14 cellular contexts compared by ENCODE assay signal in the genomic region with DNA sequence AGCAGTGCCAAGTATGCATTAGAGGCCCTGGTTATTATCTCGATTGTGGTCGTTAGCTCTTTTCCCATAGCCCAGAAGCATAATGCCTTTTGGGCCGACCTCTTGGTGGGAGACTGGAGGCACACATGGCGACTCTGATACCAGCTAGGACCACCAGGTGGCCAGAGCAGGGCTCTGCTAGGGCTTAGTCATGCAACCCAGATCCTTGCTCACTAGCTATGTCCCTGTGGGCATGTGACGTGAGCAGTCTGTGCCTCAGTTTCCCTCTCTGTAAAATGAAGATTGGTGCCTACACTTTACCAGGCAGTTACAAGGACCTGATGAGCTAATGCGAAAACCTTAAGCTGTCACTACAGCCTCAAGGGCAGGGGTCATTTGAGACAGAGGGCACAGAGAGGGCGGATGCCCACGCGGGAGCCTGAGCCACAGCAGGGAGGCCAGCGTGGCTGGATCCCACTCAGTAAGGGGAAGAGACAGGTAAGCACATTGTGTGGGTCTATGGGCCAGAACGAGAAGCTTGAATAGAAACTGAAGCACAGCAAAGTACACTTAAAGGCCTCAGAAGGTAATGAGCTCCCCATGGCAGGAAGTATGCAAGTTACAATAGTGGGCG. TPM values are rescaled to one million over a fixed set of nuclear protein-coding genes. Genes with fewer than 3 reads are reported as not detected.
DNase-seq lines count a peak whose midpoint lies in the region; ATAC-seq and TF ChIP-seq lines count a peak whose summit lies in the region.
"Had no signal": no experiment of that assay in that cellular context is flagged by ENCODE, and none has a peak within 500 bp of the region (broad histone marks: within the 10 kb centered on the region; RNA-seq: fewer than 3 reads in every experiment).

No MANE protein-coding gene starts in this region.

- no peak overlapping the region for H3K27ac Mint-ChIP-seq in activated CD8-positive, alpha-beta T cell treated with anti-CD3 and anti-CD28 coated beads for 36 hours
- no peak overlapping the region for H3K27ac Mint-ChIP-seq in activated CD8-positive, alpha-beta T cell treated with anti-CD3 and anti-CD28 coated beads, Interleukin-2, amount 10 ng/mL, durations not matched to agents 7 days and 5 days

- H3K36me3 ChIP-seq in gastroesophageal sphincter (peaks cover 0 to 100% of the 10 kb centered on the region in 2 donors), thoracic aorta (peaks cover 67% of the 10 kb centered on the region)
- H3K36me3 ChIP-seq: transverse colon had no signal

- no peak for TF ChIP-seq POLR2A in gastroesophageal sphincter (IDR thresholded peaks at IDR 0.05)

- POLR2A ChIA-PET in activated CD8-positive, alpha-beta T cell treated with anti-CD3 and anti-CD28 coated beads for 36 hours (lab: Charles Lee) = no interaction called here
- POLR2A ChIA-PET in activated CD8-positive, alpha-beta T cell treated with anti-CD3 and anti-CD28 coated beads, Interleukin-2, amount 10 ng/mL, durations not matched to agents 7 days and 5 days (lab: Charles Lee) = no interaction called here
- POLR2A ChIA-PET in GM10248 (lab: Yijun Ruan, JAX) = no interaction called here

- DNase-seq in activated CD8-positive, alpha-beta T cell treated with anti-CD3 and anti-CD28 coated beads for 36 hours = no peak
- no peak for DNase-seq in activated CD8-positive, alpha-beta T cell treated with anti-CD3 and anti-CD28 coated beads, Interleukin-2, amount 10 ng/mL, durations not matched to agents 7 days and 5 days
- DNase-seq in SK-MEL-5 (ENCODE audit: low read depth, low spot score) = peak; percentile 41
- no peak for DNase-seq in thoracic aorta (ENCODE audit: low spot score)
- no peak for DNase-seq in GM10248 (ENCODE audit: extremely low spot score)
- DNase-seq in KBM-7 = no peak
- DNase-seq in hippocampal formation (lab: John Stamatoyannopoulos, UW) = no peak
- DNase-seq: NCI-H1694 treated with DMSO at 0.1 percent for 48 hours; stimulated activated CD4-positive, alpha-beta T cell treated with anti-CD3 and anti-CD28 coated beads, Interleukin-2, amount 100 ng/mL, for 48 hours had no signal

- ATAC-seq in activated CD8-positive, alpha-beta T cell treated with anti-CD3 and anti-CD28 coated beads for 36 hours = no peak
- ATAC-seq in activated CD8-positive, alpha-beta T cell treated with anti-CD3 and anti-CD28 coated beads, Interleukin-2, amount 10 ng/mL, durations not matched to agents 7 days and 5 days = no peak
- ATAC-seq in gastroesophageal sphincter = no peak
- no peak for ATAC-seq in thoracic aorta (ENCODE audit: insufficient number of reproducible peaks, low FRiP score, low read depth)

- H3K27ac ChIP-seq in gastroesophageal sphincter (peak overlapping the region in 3 of 4 donors; percentile 57 to 99 (median 67)), thoracic aorta (no peak overlapping the region)

- H3K27me3 ChIP-seq in gastroesophageal sphincter (no peaks in the 10 kb centered on the region), thoracic aorta (replicated peaks; ENCODE audit: insufficient read depth) (no peaks in the 10 kb centered on the region)
- H3K27me3 ChIP-seq: transverse colon had no signal

- no peaks in the 10 kb centered on the region for H3K27me3 Mint-ChIP-seq in activated CD8-positive, alpha-beta T cell treated with anti-CD3 and anti-CD28 coated beads for 36 hours
- no peaks in the 10 kb centered on the region for H3K27me3 Mint-ChIP-seq in activated CD8-positive, alpha-beta T cell treated with anti-CD3 and anti-CD28 coated beads, Interleukin-2, amount 10 ng/mL, durations not matched to agents 7 days and 5 days (ENCODE audit: low read depth)
- H3K27me3 Mint-ChIP-seq: brain had no signal

- TF ChIP-seq CTCF in activated CD8-positive, alpha-beta T cell treated with anti-CD3 and anti-CD28 coated beads for 36 hours (IDR thresholded peaks at IDR 0.05) = peak; percentile 12
- peak in 1 of 4 experiments; percentile 19 for TF ChIP-seq CTCF in gastroesophageal sphincter (IDR thresholded peaks at IDR 0.05)
- peak; percentile 13 for TF ChIP-seq CTCF in thoracic aorta (IDR thresholded peaks at IDR 0.05)
- no peak for TF ChIP-seq CTCF in GM10248 (IDR thresholded peaks at IDR 0.05; ENCODE audit: control extremely low read depth, extremely low read depth, low read depth, missing control alignments)

- no peaks in the 10 kb centered on the region for H3K9me3 Mint-ChIP-seq in activated CD8-positive, alpha-beta T cell treated with anti-CD3 and anti-CD28 coated beads for 36 hours
- no peaks in the 10 kb centered on the region for H3K9me3 Mint-ChIP-seq in activated CD8-positive, alpha-beta T cell treated with anti-CD3 and anti-CD28 coated beads, Interleukin-2, amount 10 ng/mL, durations not matched to agents 7 days and 5 days (ENCODE audit: insufficient read depth)
- H3K9me3 Mint-ChIP-seq: brain had no signal

- no peak for TF ChIP-seq EP300 in gastroesophageal sphincter (IDR thresholded peaks at IDR 0.05)

- H3K4me1 ChIP-seq in gastroesophageal sphincter = peaks cover 0 to 100% (median 0%) of the 10 kb centered on the region in 3 donors
- peaks cover 13 to 83% of the 10 kb centered on the region in 2 donors for H3K4me1 ChIP-seq in thoracic aorta (ENCODE audit: control insufficient read depth in 1 of 2, low read depth in 2 of 2)
- H3K4me1 ChIP-seq: transverse colon had no signal

- CTCF ChIA-PET in activated CD8-positive, alpha-beta T cell treated with anti-CD3 and anti-CD28 coated beads for 36 hours (lab: Charles Lee) = no interaction called here
- CTCF ChIA-PET in activated CD8-positive, alpha-beta T cell treated with anti-CD3 and anti-CD28 coated beads, Interleukin-2, amount 10 ng/mL, durations not matched to agents 7 days and 5 days (lab: Charles Lee) = interaction anchor here (1.1 kb wide), 1 partner anchor 39 kb away, joined by 3 read pairs; no protein-coding TSS in a partner anchor
- CTCF ChIA-PET in GM10248 (lab: Yijun Ruan, JAX) = interaction anchor here (1.2 kb wide), 1 partner anchor 11 kb away, joined by 3 read pairs; no protein-coding TSS in a partner anchor

- H3K4me1 Mint-ChIP-seq in activated CD8-positive, alpha-beta T cell treated with anti-CD3 and anti-CD28 coated beads for 36 hours (ENCODE audit: low read depth) = no peaks in the 10 kb centered on the region
- H3K4me1 Mint-ChIP-seq in activated CD8-positive, alpha-beta T cell treated with anti-CD3 and anti-CD28 coated beads, Interleukin-2, amount 10 ng/mL, durations not matched to agents 7 days and 5 days (ENCODE audit: low read depth) = no peaks in the 10 kb centered on the region
- H3K4me1 Mint-ChIP-seq: brain had no signal

- intact Hi-C loops in activated CD8-positive, alpha-beta T cell treated with anti-CD3 and anti-CD28 coated beads for 36 hours (cut with micrococcal nuclease) = no loop called here

- H3K4me3 Mint-ChIP-seq in activated CD8-positive, alpha-beta T cell treated with anti-CD3 and anti-CD28 coated beads for 36 hours = no peak overlapping the region
- no peak overlapping the region for H3K4me3 Mint-ChIP-seq in activated CD8-positive, alpha-beta T cell treated with anti-CD3 and anti-CD28 coated beads, Interleukin-2, amount 10 ng/mL, durations not matched to agents 7 days and 5 days
- H3K4me3 Mint-ChIP-seq: brain had no signal

- no peaks in the 10 kb centered on the region for H3K36me3 Mint-ChIP-seq in activated CD8-positive, alpha-beta T cell treated with anti-CD3 and anti-CD28 coated beads for 36 hours (ENCODE audit: low read depth)
- no peaks in the 10 kb centered on the region for H3K36me3 Mint-ChIP-seq in activated CD8-positive, alpha-beta T cell treated with anti-CD3 and anti-CD28 coated beads, Interleukin-2, amount 10 ng/mL, durations not matched to agents 7 days and 5 days (ENCODE audit: low read depth)
- H3K36me3 Mint-ChIP-seq: brain had no signal

- in situ Hi-C loops in SK-MEL-5 (cut with HindIII; ENCODE audit: low pct_unique_long_range_greater_than_20kb, low sequenced_read_pairs) (no loop called here), KBM-7 (cut with MboI; ENCODE audit: low pct_unique_long_range_greater_than_20kb, low sequenced_read_pairs) (no loop called here)

- H3K4me3 ChIP-seq in gastroesophageal sphincter (no peak overlapping the region), thoracic aorta (no peak overlapping the region)
- H3K4me3 ChIP-seq: transverse colon had no signal

- WGBS in gastroesophageal sphincter (ENCODE audit: low coverage in 1 of 2), 2 donors = 85 to 88% methylated on average over 4 to 9 of the region's 12 CpGs

- H3K9me3 ChIP-seq in gastroesophageal sphincter = no peaks in the 10 kb centered on the region
- no peaks in the 10 kb centered on the region for H3K9me3 ChIP-seq in thoracic aorta
- H3K9me3 ChIP-seq: transverse colon had no signal

RNA-seq across cellular contexts. Expression of a gene that starts 8.8 kb away (rescaled TPM):
- total RNA-seq in activated CD8-positive, alpha-beta T cell treated with anti-CD3 and anti-CD28 coated beads for 36 hours = under 1 TPM in 1 of 2 experiments, not detected in 1; 0.11 TPM
- total RNA-seq in activated CD8-positive, alpha-beta T cell treated with anti-CD3 and anti-CD28 coated beads, Interleukin-2, amount 10 ng/mL, durations not matched to agents 7 days and 5 days = not detected
- 20.4 and 23.5 TPM in 2 replicates for total RNA-seq in SK-MEL-5 (2014; rRNA removed; shearing (Covaris generic))
- polyA plus RNA-seq in SK-MEL-5 (2015; cell fraction: cytosol; rRNA removed) = 24.6 and 26.4 TPM in 2 replicates
- 32.6 and 34.9 TPM in 2 replicates for polyA plus RNA-seq in SK-MEL-5 (2015; cell fraction: nucleus; rRNA removed)
- total RNA-seq in gastroesophageal sphincter (100 to 1,000 TPM in 1 of 4 donors, 10 to 100 TPM in 3; 69.5 to 110 (median 94.0) TPM), thoracic aorta (10 to 100 TPM; 55.7 to 90.2 TPM)

RNA-seq across cellular contexts. Expression of a gene that starts 46.3 kb away (rescaled TPM):
- total RNA-seq in activated CD8-positive, alpha-beta T cell treated with anti-CD3 and anti-CD28 coated beads for 36 hours = not detected
- total RNA-seq in activated CD8-positive, alpha-beta T cell treated with anti-CD3 and anti-CD28 coated beads, Interleukin-2, amount 10 ng/mL, durations not matched to agents 7 days and 5 days = not detected
- total RNA-seq in SK-MEL-5 (2014; rRNA removed; shearing (Covaris generic)) = not detected in 2 replicates
- polyA plus RNA-seq in SK-MEL-5 (2015; cell fraction: cytosol; rRNA removed) = not detected in 2 replicates
- not detected in 2 replicates for polyA plus RNA-seq in SK-MEL-5 (2015; cell fraction: nucleus; rRNA removed)
- total RNA-seq in gastroesophageal sphincter (not detected), thoracic aorta (not detected)
- total RNA-seq: activated CD8-positive, alpha-beta memory T cell treated with anti-CD3 and anti-CD28 coated beads for 36 hours; myocyte; transverse colon had no signal

Comparison
In these comparisons a context has a peak if more than half of its experiments do, and no peak if none do; other contexts are left out.
1. H3K27ac ChIP-seq: peak in gastroesophageal sphincter (3 of 4); none in thoracic aorta (0 of 2).
2. RNA of a gene that starts 8.8 kb away (total RNA-seq): 69.5 to 110 TPM in gastroesophageal sphincter, 55.7 to 90.2 TPM in thoracic aorta and 20.4 to 23.5 TPM in SK-MEL-5; 0.11 TPM in activated CD8-positive, alpha-beta T cell treated with anti-CD3 and anti-CD28 coated beads for 36 hours and not detected in activated CD8-positive, alpha-beta T cell treated with anti-CD3 and anti-CD28 coated beads, Interleukin-2, amount 10 ng/mL, durations not matched to agents 7 days and 5 days; every median in the first group is over 10 times any median in the second.